In genomic region chr18:12318857-12319256, GRCh38 we compare ENCODE assay signal across 1 cellular context.
TF ChIP-seq lines count a peak whose summit lies in the region.

No MANE protein-coding gene starts in this region.

TF ChIP-seq in GM12878, 131 proteins besides CTCF, POLR2A, EP300 and RAD21:
- TF ChIP-seq SKIL (IDR thresholded peaks at IDR 0.05; ENCODE audit: low read depth, poor library complexity, severe bottlenecking): no peak
- TF ChIP-seq MEF2B (IDR thresholded peaks at IDR 0.05; ENCODE audit: partially characterized antibody, poor library complexity, severe bottlenecking): peak; percentile 63
- no peak for TF ChIP-seq ETV6 (conservative IDR thresholded peaks at IDR 0.05 in 1 of 2, IDR thresholded peaks at IDR 0.05 in 1 of 2; ENCODE audit: borderline replicate concordance in 1 of 2, low read depth in 1 of 2)
